ENCODE assay signal across 8 cellular contexts in genomic region chr5:164013077-164013670, GRCh38.
DNase-seq lines count a peak whose midpoint lies in the region; ATAC-seq and TF ChIP-seq lines count a peak whose summit lies in the region.

No MANE protein-coding gene starts in this region.

- no peaks in the 10 kb centered on the region for H3K4me1 Mint-ChIP-seq in stimulated activated naive CD8-positive, alpha-beta T cell treated with anti-CD3 and anti-CD28 coated beads, Interleukin-15, amount 100 ng/mL, for 72 hours

- H3K9me3 Mint-ChIP-seq in stimulated activated naive CD8-positive, alpha-beta T cell treated with anti-CD3 and anti-CD28 coated beads, Interleukin-15, amount 100 ng/mL, for 72 hours, result no peaks in the 10 kb centered on the region

- ATAC-seq in GM21381 (IDR thresholded peaks at IDR 0.05; ENCODE audit: unreplicated experiment) (peak; percentile 85), HG03521 (IDR thresholded peaks at IDR 0.05; ENCODE audit: unreplicated experiment) (peak; percentile 82)
- ATAC-seq in stimulated activated naive CD8-positive, alpha-beta T cell treated with anti-CD3 and anti-CD28 coated beads, Interleukin-15, amount 100 ng/mL, for 72 hours, result no peak

- no peaks in the 10 kb centered on the region for H3K27me3 Mint-ChIP-seq in stimulated activated naive CD8-positive, alpha-beta T cell treated with anti-CD3 and anti-CD28 coated beads, Interleukin-15, amount 100 ng/mL, for 72 hours

- H3K27me3 ChIP-seq in brain microvascular endothelial cell (replicated peaks) (no peaks in the 10 kb centered on the region), kidney epithelial cell (ENCODE audit: control insufficient read depth, insufficient read depth, low read length) (no peaks in the 10 kb centered on the region)

- no peak overlapping the region for H3K27ac ChIP-seq in brain microvascular endothelial cell

- in situ Hi-C loops in brain microvascular endothelial cell (cut with HindIII; ENCODE audit: low pct_ligation_motif_present, low sequenced_read_pairs), result no loop called here

- TF ChIP-seq CTCF in brain microvascular endothelial cell (IDR thresholded peaks at IDR 0.05; ENCODE audit: low read depth, low read length, missing control alignments), result peak; percentile 60
- TF ChIP-seq CTCF in kidney epithelial cell (IDR thresholded peaks at IDR 0.05; ENCODE audit: insufficient read depth, low read length, poor library complexity, severe bottlenecking), result peak; percentile 53

- DNase-seq in activated T-cell treated with anti-CD3 and anti-CD28 coated beads, Interleukin-2, amount 50 U/mL, for 48 hours, result peak; percentile 18 to 34
- DNase-seq in activated T-cell treated with anti-CD3 and anti-CD28 coated beads, Interleukin-2, amount 50 U/mL, for 1 hour, result no peak
- DNase-seq in NOMO-1 (lab: John Stamatoyannopoulos, UW; ENCODE audit: unreplicated experiment in 2 of 2) (peak; percentile 20 to 61), brain microvascular endothelial cell (peak; percentile 24), kidney epithelial cell (ENCODE audit: low read depth) (peak; percentile 25)
- DNase-seq in stimulated activated naive CD8-positive, alpha-beta T cell treated with anti-CD3 and anti-CD28 coated beads, Interleukin-15, amount 100 ng/mL, for 72 hours, result peak; percentile 9 to 17

- H3K36me3 ChIP-seq in brain microvascular endothelial cell (replicated peaks) (no peaks in the 10 kb centered on the region), kidney epithelial cell (ENCODE audit: control insufficient read depth, insufficient read depth, low read length) (no peaks in the 10 kb centered on the region)

- no peak overlapping the region for H3K4me3 ChIP-seq in brain microvascular endothelial cell (ENCODE audit: low read depth, low read length)
- H3K4me3 ChIP-seq in kidney epithelial cell (ENCODE audit: low read depth, low read length), result no peak overlapping the region

- H3K4me3 Mint-ChIP-seq in stimulated activated naive CD8-positive, alpha-beta T cell treated with anti-CD3 and anti-CD28 coated beads, Interleukin-15, amount 100 ng/mL, for 72 hours, result no peak overlapping the region

- H3K27ac Mint-ChIP-seq in stimulated activated naive CD8-positive, alpha-beta T cell treated with anti-CD3 and anti-CD28 coated beads, Interleukin-15, amount 100 ng/mL, for 72 hours, result no peak overlapping the region
